Comparison of ENCODE assay signal across 1 cellular context in the genomic region with DNA sequence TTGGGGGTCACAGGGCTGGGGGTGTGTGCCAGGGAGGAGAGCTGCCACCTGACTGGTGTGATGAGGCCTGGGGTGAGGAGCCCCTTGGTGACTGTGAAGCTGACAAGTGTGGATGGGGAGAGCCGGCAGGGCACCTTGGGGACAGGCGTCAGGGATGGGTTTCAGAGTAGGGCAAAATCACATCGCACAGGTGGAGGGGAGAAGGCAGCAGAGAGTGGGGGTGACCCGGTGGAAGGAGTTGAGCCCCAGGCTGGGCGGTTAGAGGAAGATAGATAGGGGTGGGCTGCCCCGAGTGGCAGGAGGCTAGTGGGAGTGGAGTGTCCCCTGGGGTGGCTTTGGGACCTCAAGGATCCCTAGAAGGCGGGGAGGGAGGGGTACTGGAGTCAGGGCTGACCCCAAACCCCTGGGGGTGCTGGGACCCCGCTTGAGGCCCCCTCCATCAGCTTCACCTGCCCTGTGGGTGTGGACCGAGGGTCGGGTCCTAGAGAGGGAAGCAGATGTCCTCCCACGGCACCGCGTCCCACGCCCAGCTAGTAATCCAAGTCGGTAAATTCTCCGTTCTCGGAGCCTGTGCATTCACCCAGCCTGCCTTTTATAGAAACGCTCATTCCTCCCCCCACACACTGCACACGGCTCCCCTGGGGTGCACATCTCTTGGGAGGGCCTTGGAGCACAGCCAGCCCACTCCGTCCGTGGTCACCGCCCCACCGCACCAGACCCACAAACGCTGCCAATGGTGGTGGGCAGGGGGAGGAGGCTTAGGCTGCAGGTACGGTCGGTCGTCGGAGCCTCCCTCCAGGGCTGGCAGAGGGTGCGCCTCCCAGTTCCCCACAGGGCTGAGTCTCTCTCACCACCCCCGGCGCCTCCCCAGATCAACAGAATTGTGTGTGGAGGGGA.
TF ChIP-seq lines count a peak whose summit lies in the region.

No MANE protein-coding gene starts in this region.

TF ChIP-seq in K562, 482 proteins besides CTCF, POLR2A, EP300 and RAD21:
- TF ChIP-seq NCOA4 (IDR thresholded peaks at IDR 0.05; ENCODE audit: partially characterized antibody): no peak
- TF ChIP-seq ZNF696 (CRISPR knock-in tag; conservative IDR thresholded peaks at IDR 0.05): no peak
- no peak for TF ChIP-seq MTA1 (IDR thresholded peaks at IDR 0.05; ENCODE audit: borderline replicate concordance)
- TF ChIP-seq, protein P1, sequence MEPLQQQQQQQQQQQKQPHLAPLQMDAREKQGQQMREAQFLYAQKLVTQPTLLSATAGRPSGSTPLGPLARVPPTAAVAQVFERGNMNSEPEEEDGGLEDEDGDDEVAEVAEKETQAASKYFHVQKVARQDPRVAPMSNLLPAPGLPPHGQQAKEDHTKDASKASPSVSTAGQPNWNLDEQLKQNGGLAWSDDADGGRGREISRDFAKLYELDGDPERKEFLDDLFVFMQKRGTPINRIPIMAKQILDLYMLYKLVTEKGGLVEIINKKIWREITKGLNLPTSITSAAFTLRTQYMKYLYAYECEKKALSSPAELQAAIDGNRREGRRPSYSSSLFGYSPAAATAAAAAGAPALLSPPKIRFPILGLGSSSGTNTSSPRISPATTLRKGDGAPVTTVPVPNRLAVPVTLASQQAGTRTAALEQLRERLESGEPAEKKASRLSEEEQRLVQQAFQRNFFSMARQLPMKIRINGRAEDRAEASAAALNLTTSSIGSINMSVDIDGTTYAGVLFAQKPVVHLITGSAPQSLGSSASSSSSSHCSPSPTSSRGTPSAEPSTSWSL (CRISPR knock-in tag; IDR thresholded peaks at IDR 0.05; ENCODE audit: borderline replicate concordance): no peak
- TF ChIP-seq ZNF518B (CRISPR knock-in tag; IDR thresholded peaks at IDR 0.05): no peak
- no peak for TF ChIP-seq KDM2B (CRISPR knock-in tag; IDR thresholded peaks at IDR 0.05)
- TF ChIP-seq, protein P2, sequence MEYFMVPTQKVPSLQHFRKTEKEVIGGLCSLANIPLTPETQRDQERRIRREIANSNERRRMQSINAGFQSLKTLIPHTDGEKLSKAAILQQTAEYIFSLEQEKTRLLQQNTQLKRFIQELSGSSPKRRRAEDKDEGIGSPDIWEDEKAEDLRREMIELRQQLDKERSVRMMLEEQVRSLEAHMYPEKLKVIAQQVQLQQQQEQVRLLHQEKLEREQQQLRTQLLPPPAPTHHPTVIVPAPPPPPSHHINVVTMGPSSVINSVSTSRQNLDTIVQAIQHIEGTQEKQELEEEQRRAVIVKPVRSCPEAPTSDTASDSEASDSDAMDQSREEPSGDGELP (CRISPR knock-in tag; IDR thresholded peaks at IDR 0.05; ENCODE audit: borderline replicate concordance): 0 out of 2 replicates have a peak, but pooled peaks have one; percentile 18
- no peak for TF ChIP-seq IRF2 (CRISPR knock-in tag; IDR thresholded peaks at IDR 0.05)
- no peak for TF ChIP-seq THRAP3 (IDR thresholded peaks at IDR 0.05; ENCODE audit: borderline replicate concordance)
- 0 out of 2 replicates have a peak, but pooled peaks have one; percentile 34 for TF ChIP-seq ZNF740 (CRISPR knock-in tag; IDR thresholded peaks at IDR 0.05)
- TF ChIP-seq ZNF740 (tag; IDR thresholded peaks at IDR 0.05): no peak
- TF ChIP-seq NCOA2 (IDR thresholded peaks at IDR 0.05; ENCODE audit: partially characterized antibody in 2 of 2): no peak
- TF ChIP-seq AFF4 (CRISPR knock-in tag; IDR thresholded peaks at IDR 0.05): no peak
- TF ChIP-seq NFIC (IDR thresholded peaks at IDR 0.05): peak; percentile 40; the same call in 1 of the 2 replicates
- TF ChIP-seq CXXC5 (CRISPR knock-in tag; IDR thresholded peaks at IDR 0.05): no peak
- TF ChIP-seq, protein P3, sequence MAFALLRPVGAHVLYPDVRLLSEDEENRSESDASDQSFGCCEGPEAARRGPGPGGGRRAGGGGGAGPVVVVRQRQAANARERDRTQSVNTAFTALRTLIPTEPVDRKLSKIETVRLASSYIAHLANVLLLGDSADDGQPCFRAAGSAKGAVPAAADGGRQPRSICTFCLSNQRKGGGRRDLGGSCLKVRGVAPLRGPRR (CRISPR knock-in tag; IDR thresholded peaks at IDR 0.05): no peak
- TF ChIP-seq, protein P4, sequence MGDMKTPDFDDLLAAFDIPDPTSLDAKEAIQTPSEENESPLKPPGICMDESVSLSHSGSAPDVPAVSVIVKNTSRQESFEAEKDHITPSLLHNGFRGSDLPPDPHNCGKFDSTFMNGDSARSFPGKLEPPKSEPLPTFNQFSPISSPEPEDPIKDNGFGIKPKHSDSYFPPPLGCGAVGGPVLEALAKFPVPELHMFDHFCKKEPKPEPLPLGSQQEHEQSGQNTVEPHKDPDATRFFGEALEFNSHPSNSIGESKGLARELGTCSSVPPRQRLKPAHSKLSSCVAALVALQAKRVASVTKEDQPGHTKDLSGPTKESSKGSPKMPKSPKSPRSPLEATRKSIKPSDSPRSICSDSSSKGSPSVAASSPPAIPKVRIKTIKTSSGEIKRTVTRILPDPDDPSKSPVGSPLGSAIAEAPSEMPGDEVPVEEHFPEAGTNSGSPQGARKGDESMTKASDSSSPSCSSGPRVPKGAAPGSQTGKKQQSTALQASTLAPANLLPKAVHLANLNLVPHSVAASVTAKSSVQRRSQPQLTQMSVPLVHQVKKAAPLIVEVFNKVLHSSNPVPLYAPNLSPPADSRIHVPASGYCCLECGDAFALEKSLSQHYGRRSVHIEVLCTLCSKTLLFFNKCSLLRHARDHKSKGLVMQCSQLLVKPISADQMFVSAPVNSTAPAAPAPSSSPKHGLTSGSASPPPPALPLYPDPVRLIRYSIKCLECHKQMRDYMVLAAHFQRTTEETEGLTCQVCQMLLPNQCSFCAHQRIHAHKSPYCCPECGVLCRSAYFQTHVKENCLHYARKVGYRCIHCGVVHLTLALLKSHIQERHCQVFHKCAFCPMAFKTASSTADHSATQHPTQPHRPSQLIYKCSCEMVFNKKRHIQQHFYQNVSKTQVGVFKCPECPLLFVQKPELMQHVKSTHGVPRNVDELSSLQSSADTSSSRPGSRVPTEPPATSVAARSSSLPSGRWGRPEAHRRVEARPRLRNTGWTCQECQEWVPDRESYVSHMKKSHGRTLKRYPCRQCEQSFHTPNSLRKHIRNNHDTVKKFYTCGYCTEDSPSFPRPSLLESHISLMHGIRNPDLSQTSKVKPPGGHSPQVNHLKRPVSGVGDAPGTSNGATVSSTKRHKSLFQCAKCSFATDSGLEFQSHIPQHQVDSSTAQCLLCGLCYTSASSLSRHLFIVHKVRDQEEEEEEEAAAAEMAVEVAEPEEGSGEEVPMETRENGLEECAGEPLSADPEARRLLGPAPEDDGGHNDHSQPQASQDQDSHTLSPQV (IDR thresholded peaks at IDR 0.05): no peak
- TF ChIP-seq CHD1 (IDR thresholded peaks at IDR 0.05; ENCODE audit: low read length): no peak
- no peak for TF ChIP-seq SP1 (CRISPR knock-in tag; IDR thresholded peaks at IDR 0.05)
- TF ChIP-seq RBM14 (IDR thresholded peaks at IDR 0.05; ENCODE audit: borderline replicate concordance, insufficient read depth, low read depth, low read length): no peak
- no peak for TF ChIP-seq NR2C2 (CRISPR knock-in tag; IDR thresholded peaks at IDR 0.05)
- no peak for TF ChIP-seq NR2C2 (tag; IDR thresholded peaks at IDR 0.05)
